1 cellular context compared by ENCODE assay signal in genomic region chr13:29454931-29455481, GRCh38.
TF ChIP-seq lines count a peak whose summit lies in the region.

No MANE protein-coding gene starts in this region.

TF ChIP-seq in SK-N-SH, 30 proteins besides CTCF, POLR2A, EP300 and RAD21 (continued from another document):
- TF ChIP-seq PBX3 (IDR thresholded peaks at IDR 0.05) (no peak), ZBTB33 (IDR thresholded peaks at IDR 0.05; ENCODE audit: borderline replicate concordance, low read depth) (no peak), CHD2 (IDR thresholded peaks at IDR 0.05; ENCODE audit: low read length, partially characterized antibody) (no peak), EZH2phosphoT487 (IDR thresholded peaks at IDR 0.05; ENCODE audit: borderline replicate concordance, low read depth) (no peak)
